ENCODE assay signal across 20 cellular contexts in genomic region chr6:163764565-163764964, GRCh38.
DNase-seq lines count a peak whose midpoint lies in the region; ATAC-seq and TF ChIP-seq lines count a peak whose summit lies in the region.
"Had no signal": no experiment of that assay in that cellular context is flagged by ENCODE, and none has a peak within 500 bp of the region (broad histone marks: within the 10 kb centered on the region; RNA-seq: fewer than 3 reads in every experiment).

No MANE protein-coding gene starts in this region.

- H3K27me3 ChIP-seq in SJCRH30 (no peaks in the 10 kb centered on the region), gastroesophageal sphincter (no peaks in the 10 kb centered on the region), neuron (ENCODE audit: insufficient read depth, low read length) (no peaks in the 10 kb centered on the region), right lobe of liver (no peaks in the 10 kb centered on the region)
- H3K27me3 ChIP-seq: Peyer's patch, thyroid gland had no signal

- TF ChIP-seq CTCF in AG09319 (IDR thresholded peaks at IDR 0.05; ENCODE audit: low read depth, low read length) = no peak
- TF ChIP-seq CTCF in gastroesophageal sphincter (IDR thresholded peaks at IDR 0.05) = no peak
- no peak for TF ChIP-seq CTCF in right lobe of liver (IDR thresholded peaks at IDR 0.05)

- TF ChIP-seq EP300 in gastroesophageal sphincter (IDR thresholded peaks at IDR 0.05) = no peak

- ATAC-seq in gastroesophageal sphincter (peak; percentile 57), right lobe of liver (no peak), HG02798 (IDR thresholded peaks at IDR 0.05; ENCODE audit: poor library complexity, unreplicated experiment) (no peak)
- ATAC-seq: A549, natural killer cell had no signal

- in situ Hi-C loops in ACHN (cut with HindIII; ENCODE audit: low pct_ligation_motif_present, low pct_unique_long_range_greater_than_20kb, low sequenced_read_pairs) = no loop called here

- H3K9me3 ChIP-seq in SJCRH30 (replicated peaks) (no peaks in the 10 kb centered on the region), gastroesophageal sphincter (no peaks in the 10 kb centered on the region), neuron (ENCODE audit: low read length) (no peaks in the 10 kb centered on the region), right lobe of liver (no peaks in the 10 kb centered on the region)
- H3K9me3 ChIP-seq: A549, Peyer's patch, thyroid gland had no signal

- H3K4me3 ChIP-seq in SJCRH30 (peak overlapping the region; percentile 23), gastroesophageal sphincter (no peak overlapping the region), neuron (ENCODE audit: low read length) (no peak overlapping the region), right lobe of liver (no peak overlapping the region)
- H3K4me3 ChIP-seq: A549, coronary artery, Peyer's patch, thyroid gland had no signal

- H3K36me3 ChIP-seq in SJCRH30 = no peaks in the 10 kb centered on the region
- H3K36me3 ChIP-seq in gastroesophageal sphincter = no peaks in the 10 kb centered on the region
- no peaks in the 10 kb centered on the region for H3K36me3 ChIP-seq in neuron (ENCODE audit: insufficient read depth, low read length)
- peaks cover 0 to 3% (median 0%) of the 10 kb centered on the region in 4 donors for H3K36me3 ChIP-seq in right lobe of liver
- H3K36me3 ChIP-seq: Peyer's patch, thyroid gland had no signal

- intact Hi-C loops in right lobe of liver (cut with DNase I) = no loop called here

- WGBS in gastroesophageal sphincter (ENCODE audit: low coverage in 1 of 2), 2 donors = 7 to 27% methylated on average over 2 to 4 of the region's 4 CpGs
- 45% methylated on average over 4 of the region's 4 CpGs for WGBS in right lobe of liver (ENCODE audit: insufficient coverage, low coverage, low lambda C conversion rate, missing lambda C conversion rate)

- H3K27ac ChIP-seq in SJCRH30 = peak overlapping the region; percentile 37
- peak overlapping the region in 1 of 4 donors; percentile 38 for H3K27ac ChIP-seq in gastroesophageal sphincter
- H3K27ac ChIP-seq in right lobe of liver = no peak overlapping the region
- H3K27ac ChIP-seq: A549, coronary artery, Peyer's patch, thyroid gland, VCaP had no signal

- H3K4me1 ChIP-seq in SJCRH30 = peaks cover 34% of the 10 kb centered on the region
- H3K4me1 ChIP-seq in gastroesophageal sphincter = peaks cover 0 to 15% (median 0%) of the 10 kb centered on the region in 3 donors
- peaks cover 14% of the 10 kb centered on the region for H3K4me1 ChIP-seq in neuron (ENCODE audit: insufficient read depth, low read length)
- no peaks in the 10 kb centered on the region for H3K4me1 ChIP-seq in right lobe of liver
- H3K4me1 ChIP-seq: A549, Peyer's patch had no signal

- H2AFZ ChIP-seq in neuron (ENCODE audit: low read depth, low read length) = peak overlapping the region; percentile 1

- peak; percentile 23 for DNase-seq in AG09319 (ENCODE audit: extremely low read depth, low read depth)
- DNase-seq in SJCRH30 = peak; percentile 40 to 63
- no peak for DNase-seq in right lobe of liver
- DNase-seq in ACHN = no peak
- no peak for DNase-seq in HuH-7 (ENCODE audit: low spot score)
- DNase-seq: CD8-positive, alpha-beta memory T cell; GDM1; MM.1S; natural killer cell; NCI-H1694 treated with DMSO at 0.1 percent for 48 hours; NCI-H510A; Peyer's patch; stimulated activated CD4-positive, alpha-beta T cell treated with anti-CD3 and anti-CD28 coated beads, Interleukin-2, amount 100 ng/mL, for 48 hours; thyroid gland had no signal

- no peak for TF ChIP-seq POLR2A in gastroesophageal sphincter (IDR thresholded peaks at IDR 0.05)
- TF ChIP-seq POLR2A in right lobe of liver (IDR thresholded peaks at IDR 0.05) = no peak

Comparison
In these comparisons a context has a peak if more than half of its experiments do, and no peak if none do; other contexts are left out.
1. DNase-seq: peak in AG09319 (single experiment) and SJCRH30 (2 of 2); none in right lobe of liver (0 of 3), ACHN (single experiment) and HuH-7 (single experiment).